Comparison of ENCODE assay signal across 16 cellular contexts in the genomic region with DNA sequence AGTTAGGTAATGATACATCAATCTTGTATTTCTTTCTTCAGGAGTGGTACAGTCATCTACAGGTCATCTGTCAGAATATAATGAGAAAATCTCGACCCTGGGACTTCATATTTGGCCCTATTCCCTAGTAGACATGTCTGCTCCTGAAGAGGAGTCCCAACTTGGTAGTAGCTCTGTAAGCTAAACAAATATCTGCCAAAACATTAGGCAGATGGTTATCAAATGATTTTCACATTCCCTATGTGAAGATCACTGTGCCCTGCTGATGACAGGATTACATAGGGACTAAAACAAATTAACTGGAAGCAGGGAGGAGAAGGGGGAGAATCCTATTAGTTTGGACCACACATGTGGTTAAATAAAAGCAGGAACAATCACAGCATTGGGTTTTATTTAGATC.
DNase-seq lines count a peak whose midpoint lies in the region; ATAC-seq, FAIRE-seq and TF ChIP-seq lines count a peak whose summit lies in the region.
"Had no signal": no experiment of that assay in that cellular context is flagged by ENCODE, and none has a peak within 500 bp of the region (broad histone marks: within the 10 kb centered on the region; RNA-seq: fewer than 3 reads in every experiment).

No MANE protein-coding gene starts in this region.

- no peaks in the 10 kb centered on the region for H3K27me3 ChIP-seq in PC-3 (ENCODE audit: low read length)
- no peaks in the 10 kb centered on the region for H3K27me3 ChIP-seq in esophagus muscularis mucosa
- H3K27me3 ChIP-seq: BE2C had no signal

- H3K4me3 ChIP-seq in PC-3 (ENCODE audit: low read length) (no peak overlapping the region), esophagus muscularis mucosa (no peak overlapping the region)
- H3K4me3 ChIP-seq: MG63 had no signal

- no peak for ATAC-seq in PC-3
- ATAC-seq: Panc1, T-helper 17 cell had no signal

- TF ChIP-seq CTCF in PC-3 (conservative IDR thresholded peaks at IDR 0.05; ENCODE audit: low read depth, low read length), result no peak
- TF ChIP-seq CTCF in esophagus muscularis mucosa (IDR thresholded peaks at IDR 0.05), result no peak

- H3K36me3 ChIP-seq in PC-3 (ENCODE audit: low read depth, low read length) (no peaks in the 10 kb centered on the region), esophagus muscularis mucosa (no peaks in the 10 kb centered on the region)
- H3K36me3 ChIP-seq: BE2C, MG63 had no signal

- H4K20me1 ChIP-seq in PC-3 (ENCODE audit: low read length), result no peaks in the 10 kb centered on the region

- no peak for FAIRE-seq in GM12892 (lab: Jason Lieb, UNC)

- H3K27ac ChIP-seq in PC-3 (ENCODE audit: low read length), result no peak overlapping the region
- H3K27ac ChIP-seq in epithelial cell of prostate, result no peak overlapping the region
- H3K27ac ChIP-seq in esophagus muscularis mucosa (replicated peaks in 1 of 4), result no peak overlapping the region

- H3K79me2 ChIP-seq in PC-3 (ENCODE audit: low read length), result no peaks in the 10 kb centered on the region

- no TSS peak for BruUV-seq in PC-3 (replicated peaks; lab: Mats Ljungman, UMichigan)

- H3F3A ChIP-seq in PC-3 (ENCODE audit: low read length, unreplicated experiment), result no peaks in the 10 kb centered on the region

- DNase-seq in NCI-H1694 treated with DMSO at 0.1 percent for 48 hours (lab: John Stamatoyannopoulos, UW), result peak; percentile 53
- DNase-seq in NCI-H446 (lab: John Stamatoyannopoulos, UW), result peak; percentile 100
- DNase-seq in PC-3, result peak; percentile 28
- peak; percentile 20 for DNase-seq in epithelial cell of prostate (ENCODE audit: low read depth, low spot score)
- DNase-seq in GM12892 (ENCODE audit: insufficient read length), result no peak
- no peak for DNase-seq in esophagus muscularis mucosa (ENCODE audit: extremely low spot score)
- DNase-seq in DMS53 (lab: John Stamatoyannopoulos, UW), result no peak
- DNase-seq: BE2C; CD4-positive, alpha-beta memory T cell; EL; HFFc6; KG1; MG63; Right ventricle myocardium superior; T-helper 17 cell had no signal

- WGBS in esophagus muscularis mucosa, result 27% methylated on average over 1 of the region's 1 CpG

- TF ChIP-seq POLR2A in GM12892 (IDR thresholded peaks at IDR 0.05; ENCODE audit: low read depth, low read length) (no peak), esophagus muscularis mucosa (IDR thresholded peaks at IDR 0.05; ENCODE audit: low read depth) (no peak)

- no peak overlapping the region for H3K9ac ChIP-seq in PC-3 (ENCODE audit: low read length)

- no peaks in the 10 kb centered on the region for H3K9me3 ChIP-seq in PC-3 (ENCODE audit: low read length)
- H3K9me3 ChIP-seq in esophagus muscularis mucosa, result peaks cover 0 to 3% (median 0%) of the 10 kb centered on the region in 4 donors
- H3K9me3 ChIP-seq: BE2C had no signal

- intact Hi-C loops in PC-3 (cut with micrococcal nuclease), result no loop called here
- intact Hi-C loops in esophagus muscularis mucosa (cut with DNase I), result no loop called here

- no peaks in the 10 kb centered on the region for H3K4me1 ChIP-seq in PC-3 (ENCODE audit: insufficient read depth, low read length)
- H3K4me1 ChIP-seq in esophagus muscularis mucosa, result no peaks in the 10 kb centered on the region

- POLR2A ChIA-PET in PC-3 (lab: Charles Lee; ENCODE audit: unreplicated experiment), result interaction anchor here (0.6 kb wide), 1 partner anchor 368 kb away, joined by 3 read pairs; no protein-coding TSS in a partner anchor

- no peak for TF ChIP-seq EP300 in esophagus muscularis mucosa (IDR thresholded peaks at IDR 0.05)

- no peak overlapping the region for H3K4me2 ChIP-seq in PC-3 (ENCODE audit: low read length)

- CTCF ChIA-PET in PC-3 (lab: Charles Lee), result no interaction called here

- no peak overlapping the region for H2AFZ ChIP-seq in PC-3 (ENCODE audit: low read length)

- no peaks in the 10 kb centered on the region for H3K9me2 ChIP-seq in PC-3 (replicated peaks; ENCODE audit: low read length)

Comparison
In these comparisons a context has a peak if more than half of its experiments do, and no peak if none do; other contexts are left out.
1. DNase-seq: peak in NCI-H1694 treated with DMSO at 0.1 percent for 48 hours (single experiment), NCI-H446 (2 of 2), PC-3 (single experiment) and epithelial cell of prostate (single experiment); none in GM12892 (single experiment), esophagus muscularis mucosa (single experiment) and DMS53 (single experiment).